In the genomic region with DNA sequence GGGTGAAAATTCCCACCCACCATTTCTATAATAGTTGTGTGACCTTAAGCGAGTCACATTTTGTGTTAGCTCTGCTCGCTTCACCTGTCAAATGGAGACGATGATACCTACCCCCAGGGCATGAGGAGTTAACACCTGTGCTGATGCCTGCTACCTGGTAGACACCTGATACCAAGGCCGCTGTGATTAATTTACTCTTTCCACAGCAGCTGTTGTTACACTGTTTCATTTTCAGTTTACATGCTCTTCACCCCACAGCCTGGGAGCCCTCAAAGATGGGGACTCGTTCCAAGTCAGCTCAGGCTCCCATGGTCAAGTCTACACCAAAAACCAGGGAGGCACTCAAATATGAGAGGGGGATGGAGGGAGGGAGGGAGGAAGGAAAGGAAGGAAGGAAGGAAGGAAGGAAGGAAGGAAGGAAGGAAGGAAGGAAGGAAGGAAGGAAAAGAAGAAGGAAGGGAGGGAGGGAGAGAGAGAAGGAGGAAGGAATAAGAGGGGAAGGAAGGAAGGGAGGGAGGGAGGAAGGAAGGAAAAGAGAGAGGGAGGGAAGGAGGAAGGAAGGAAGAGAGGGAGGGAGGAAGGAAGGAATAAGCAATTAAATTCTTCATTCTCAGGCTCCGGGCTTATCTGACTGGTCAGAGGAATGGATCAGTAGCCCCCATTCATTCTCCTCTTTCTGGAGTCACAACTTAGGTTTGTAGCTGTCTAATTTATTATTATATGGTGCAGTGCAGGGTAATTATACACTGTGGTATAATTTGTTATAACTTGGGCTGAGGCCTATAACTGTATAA, we compare ENCODE assay signal across 16 cellular contexts. TPM values are rescaled to one million over a fixed set of nuclear protein-coding genes. Genes with fewer than 3 reads are reported as not detected.
A peak's percentile ranks its signal among the peaks of the same experiment; 100 is the strongest.
DNase-seq lines count a peak whose midpoint lies in the region; ATAC-seq and TF ChIP-seq lines count a peak whose summit lies in the region.
"Had no signal": no experiment of that assay in that cellular context is flagged by ENCODE, and none has a peak within 500 bp of the region (broad histone marks: within the 10 kb centered on the region; RNA-seq: fewer than 3 reads in every experiment).

No MANE protein-coding gene starts in this region.

- TF ChIP-seq CTCF in GM13977 (IDR thresholded peaks at IDR 0.05; ENCODE audit: extremely low read depth, insufficient read depth, missing control alignments): no peak

- H3K27ac Mint-ChIP-seq in activated naive CD8-positive, alpha-beta T cell treated with anti-CD3 and anti-CD28 coated beads, Interleukin-2, amount 50 U/mL, for 24 hours: no peak overlapping the region
- H3K27ac Mint-ChIP-seq: dendritic cell treated with granulocyte-macrophage colony-stimulating factor and Interleukin-4, amounts not matched to agents 40 ng/mL and 50 ng/mL, for 4 days had no signal

- peaks cover 6% of the 10 kb centered on the region for H3K4me1 Mint-ChIP-seq in activated naive CD8-positive, alpha-beta T cell treated with anti-CD3 and anti-CD28 coated beads, Interleukin-2, amount 50 U/mL, for 24 hours

- no peak overlapping the region for H3K4me3 Mint-ChIP-seq in activated naive CD8-positive, alpha-beta T cell treated with anti-CD3 and anti-CD28 coated beads, Interleukin-2, amount 50 U/mL, for 24 hours
- H3K4me3 Mint-ChIP-seq: dendritic cell treated with granulocyte-macrophage colony-stimulating factor and Interleukin-4, amounts not matched to agents 40 ng/mL and 50 ng/mL, for 4 days had no signal

- no peaks in the 10 kb centered on the region for H3K36me3 Mint-ChIP-seq in activated naive CD8-positive, alpha-beta T cell treated with anti-CD3 and anti-CD28 coated beads, Interleukin-2, amount 50 U/mL, for 24 hours (ENCODE audit: low read depth)

- DNase-seq in GM13977 (ENCODE audit: low spot score) (peak; percentile 42), NCI-H2171 (lab: John Stamatoyannopoulos, UW) (peak; percentile 82), mesenteric fat pad (ENCODE audit: low spot score) (peak; percentile 28), DMS 273 treated with DMSO at 0.1 percent for 48 hours (lab: John Stamatoyannopoulos, UW) (no peak), ACHN (no peak)
- no peak for DNase-seq in activated naive CD8-positive, alpha-beta T cell treated with anti-CD3 and anti-CD28 coated beads, Interleukin-2, amount 50 U/mL, for 24 hours
- DNase-seq: activated CD4-positive, CD25-positive, alpha-beta regulatory T cell treated with anti-CD3 and anti-CD28 coated beads, Interleukin-2, amount 50 U/mL, for 72 hours; activated T-cell treated with anti-CD3 and anti-CD28 coated beads, Interleukin-2, amount 50 U/mL, for 48 hours; anterior cingulate cortex had no signal

- peaks cover 13% of the 10 kb centered on the region for H3K27me3 Mint-ChIP-seq in activated naive CD8-positive, alpha-beta T cell treated with anti-CD3 and anti-CD28 coated beads, Interleukin-2, amount 50 U/mL, for 24 hours
- H3K27me3 Mint-ChIP-seq: dendritic cell treated with granulocyte-macrophage colony-stimulating factor and Interleukin-4, amounts not matched to agents 40 ng/mL and 50 ng/mL, for 4 days had no signal

- in situ Hi-C loops in GM13977 (cut with MboI; ENCODE audit: low pct_unique_long_range_greater_than_20kb, low sequenced_read_pairs, unreplicated experiment) (no loop called here), ACHN (cut with HindIII; ENCODE audit: low pct_ligation_motif_present, low pct_unique_long_range_greater_than_20kb, low sequenced_read_pairs) (no loop called here)

- H3K9me3 Mint-ChIP-seq in activated naive CD8-positive, alpha-beta T cell treated with anti-CD3 and anti-CD28 coated beads, Interleukin-2, amount 50 U/mL, for 24 hours: no peaks in the 10 kb centered on the region
- H3K9me3 Mint-ChIP-seq: dendritic cell treated with granulocyte-macrophage colony-stimulating factor and Interleukin-4, amounts not matched to agents 40 ng/mL and 50 ng/mL, for 4 days had no signal

- ATAC-seq in HG02610 (IDR thresholded peaks at IDR 0.05; ENCODE audit: unreplicated experiment) (peak; percentile 41), GM21526 (IDR thresholded peaks at IDR 0.05; ENCODE audit: low FRiP score, unreplicated experiment) (no peak)
- no peak for ATAC-seq in activated naive CD8-positive, alpha-beta T cell treated with anti-CD3 and anti-CD28 coated beads, Interleukin-2, amount 50 U/mL, for 24 hours

RNA-seq across cellular contexts. Expression of a gene that starts 40.9 kb away (rescaled TPM):
- not detected for total RNA-seq in mesenteric fat pad
- total RNA-seq: fibroblast of villous mesenchyme, MCF 10A, renal cortical epithelial cell, subcutaneous adipose tissue had no signal

RNA-seq across cellular contexts. Expression of a gene that starts 57.7 kb away (rescaled TPM):
- total RNA-seq in mesenteric fat pad: 100 TPM

Comparison
In these comparisons a context has a peak if more than half of its experiments do, and no peak if none do; other contexts are left out.
1. DNase-seq: peak in GM13977 (single experiment), NCI-H2171 (single experiment) and mesenteric fat pad (single experiment); none in DMS 273 treated with DMSO at 0.1 percent for 48 hours (single experiment), activated naive CD8-positive, alpha-beta T cell treated with anti-CD3 and anti-CD28 coated beads, Interleukin-2, amount 50 U/mL, for 24 hours (single experiment) and ACHN (single experiment).